In genomic region chr11:10302294-10302743, GRCh38 we compare ENCODE assay signal across 8 cellular contexts. TPM values are rescaled to one million over a fixed set of nuclear protein-coding genes. Genes with fewer than 3 reads are reported as not detected.
DNase-seq lines count a peak whose midpoint lies in the region; ATAC-seq, FAIRE-seq and TF ChIP-seq lines count a peak whose summit lies in the region.

No MANE protein-coding gene starts in this region.

- ATAC-seq in pancreas, result peak; percentile 20 to 53 (median 29)
- ATAC-seq in GM19455 (IDR thresholded peaks at IDR 0.05; ENCODE audit: unreplicated experiment), result no peak
- ATAC-seq in GM18909 (IDR thresholded peaks at IDR 0.05; ENCODE audit: poor library complexity, unreplicated experiment), result no peak

- no peak for FAIRE-seq in pancreas (lab: Jason Lieb, UNC)

- CTCF ChIA-PET in GM10248 (lab: Yijun Ruan, JAX), result interaction anchor here (1.2 to 9.6 kb wide), 11 partner anchors 9 to 689 kb away, joined by 3 to 86 read pairs (median 5); no protein-coding TSS in a partner anchor

- peaks cover 52% of the 10 kb centered on the region for H3K79me2 ChIP-seq in fibroblast of lung (ENCODE audit: control insufficient read depth, insufficient read depth, low read length)

- H3K4me3 ChIP-seq in SK-N-MC (peak overlapping the region; percentile 92), fibroblast of lung (replicated peaks in 1 of 4; ENCODE audit: control extremely low read depth in 1 of 4, insufficient read depth in 1 of 4, low read depth in 3 of 4, low read length in 4 of 4) (peak overlapping the region; percentile 65 to 98 (median 76)), pancreas (peak overlapping the region; percentile 53 to 84 (median 56))

- intact Hi-C loops in pancreas (cut with DNase I), result no loop called here

- H4K20me1 ChIP-seq in fibroblast of lung (ENCODE audit: control insufficient read depth, extremely low read depth, insufficient read depth, low read length), result no peaks in the 10 kb centered on the region

- no peak overlapping the region for H3K9ac ChIP-seq in SK-N-MC (ENCODE audit: insufficient read length)
- peak overlapping the region; percentile 68 for H3K9ac ChIP-seq in fibroblast of lung (ENCODE audit: insufficient read depth, low read length)

- H3K27me3 ChIP-seq in fibroblast of lung (ENCODE audit: control insufficient read depth, insufficient read depth, low read length), result no peaks in the 10 kb centered on the region
- no peaks in the 10 kb centered on the region for H3K27me3 ChIP-seq in pancreas

- WGBS in pancreas, 2 donors, result 4 to 7% methylated on average over 13 of the region's 13 CpGs

- no peaks in the 10 kb centered on the region for H3K9me3 ChIP-seq in SK-N-MC (ENCODE audit: low read depth, low read length)
- H3K9me3 ChIP-seq in fibroblast of lung (ENCODE audit: control insufficient read depth, insufficient read depth, low read depth, low read length), result no peaks in the 10 kb centered on the region
- H3K9me3 ChIP-seq in pancreas, result no peaks in the 10 kb centered on the region

- no peak overlapping the region for H2AFZ ChIP-seq in fibroblast of lung (ENCODE audit: low read length)

- POLR2A ChIA-PET in GM10248 (lab: Yijun Ruan, JAX), result no interaction called here

- DNase-seq in GM10248 (ENCODE audit: extremely low spot score) (peak; percentile 18), SK-N-MC (ENCODE audit: low read depth, low spot score) (no peak), fibroblast of lung (ENCODE audit: low read depth in 2 of 2) (peak in 1 of 2 donors; percentile 41), pancreas (peak in 4 of 6 donors; percentile 57 to 65 (median 62)), MV-4-11 (lab: John Stamatoyannopoulos, UW) (no peak)
- DNase-seq in stimulated activated CD4-positive, alpha-beta T cell treated with anti-CD3 and anti-CD28 coated beads, Interleukin-4, amount 100 ng/mL, for 1 hour, result no peak

- H3K4me1 ChIP-seq in fibroblast of lung (ENCODE audit: control insufficient read depth, extremely low read depth, insufficient read depth, low read length), result peaks cover 9% of the 10 kb centered on the region
- peaks cover 0 to 21% (median 0%) of the 10 kb centered on the region in 3 donors for H3K4me1 ChIP-seq in pancreas

- H3K4me2 ChIP-seq in fibroblast of lung (ENCODE audit: extremely low read depth, insufficient read depth, low read length), result peak overlapping the region; percentile 85

- no peak for TF ChIP-seq CTCF in GM10248 (IDR thresholded peaks at IDR 0.05; ENCODE audit: control extremely low read depth, extremely low read depth, low read depth, missing control alignments)
- TF ChIP-seq CTCF in fibroblast of lung (conservative IDR thresholded peaks at IDR 0.05 in 1 of 2, IDR thresholded peaks at IDR 0.05 in 1 of 2; ENCODE audit: low read depth in 1 of 2, low read length in 2 of 2), result no peak
- TF ChIP-seq CTCF in pancreas (IDR thresholded peaks at IDR 0.05), result no peak

- H3K36me3 ChIP-seq in SK-N-MC (ENCODE audit: insufficient read depth, low read length), result no peaks in the 10 kb centered on the region
- H3K36me3 ChIP-seq in fibroblast of lung (ENCODE audit: control insufficient read depth, insufficient read depth, low read length), result peaks cover 18% of the 10 kb centered on the region
- no peaks in the 10 kb centered on the region for H3K36me3 ChIP-seq in pancreas

- peak overlapping the region; percentile 64; the same call in 1 of the 2 replicates for H3K27ac ChIP-seq in SK-N-MC
- peak overlapping the region; percentile 91 for H3K27ac ChIP-seq in fibroblast of lung (ENCODE audit: insufficient read depth, low read length)
- H3K27ac ChIP-seq in pancreas, result peak overlapping the region; percentile 53 to 94 (median 81)

RNA-seq across cellular contexts. Expression of gene ADM, which starts 2.6 kb away (rescaled TPM):
- total RNA-seq in fibroblast of lung (490 and 1,010 TPM in 2 replicates), pancreas (1 to 10 TPM; 4.1 to 8.4 (median 7.0) TPM)
- polyA plus RNA-seq in fibroblast of lung (546 and 989 TPM in 2 replicates), pancreas (10 to 100 TPM; 10.8 to 20.0 TPM)
- 567 and 1,325 TPM in 2 replicates for polyA plus RNA-seq in fibroblast of lung (2012)
- polyA minus RNA-seq in fibroblast of lung (ENCODE audit: low replicate concordance), result 475 and 934 TPM in 2 replicates

RNA-seq across cellular contexts. Expression of gene SBF2, which starts 8.3 kb away (rescaled TPM):
- total RNA-seq in fibroblast of lung (67.3 and 95.9 TPM in 2 replicates), pancreas (10 to 100 TPM in 3 of 6 donors, 1 to 10 TPM in 3; 7.8 to 21.8 (median 10.3) TPM)
- polyA plus RNA-seq in fibroblast of lung (45.7 and 69.4 TPM in 2 replicates), pancreas (10 to 100 TPM in 1 of 2 donors, 1 to 10 TPM in 1; 4.6 to 11.2 TPM)
- polyA plus RNA-seq in fibroblast of lung (2012), result 21.6 and 37.0 TPM in 2 replicates
- 40.0 and 60.2 TPM in 2 replicates for polyA minus RNA-seq in fibroblast of lung (ENCODE audit: low replicate concordance)

Comparison
In these comparisons a context has a peak if more than half of its experiments do, and no peak if none do; other contexts are left out.
1. DNase-seq: peak in GM10248 (single experiment) and pancreas (4 of 6); none in SK-N-MC (single experiment), MV-4-11 (single experiment) and stimulated activated CD4-positive, alpha-beta T cell treated with anti-CD3 and anti-CD28 coated beads, Interleukin-4, amount 100 ng/mL, for 1 hour (single experiment).
2. ATAC-seq: peak in pancreas (4 of 4); none in GM19455 (single experiment) and GM18909 (single experiment).
3. RNA of gene ADM, which starts 2.6 kb away (total RNA-seq): 490 to 1,010 TPM in fibroblast of lung; 4.1 to 8.4 TPM in pancreas; every median in the first group is over 10 times any median in the second.
4. Peak in every context shown above with its lines, with median percentiles within 50 percentile points of each other: H3K27ac ChIP-seq and H3K4me3 ChIP-seq.